Comparison of ENCODE assay signal across 12 cellular contexts in genomic region chr1:179169616-179170467, GRCh38. TPM values are rescaled to one million over a fixed set of nuclear protein-coding genes. Genes with fewer than 3 reads are reported as not detected.
DNase-seq lines count a peak whose midpoint lies in the region; ATAC-seq, FAIRE-seq and TF ChIP-seq lines count a peak whose summit lies in the region.
"Had no signal": no experiment of that assay in that cellular context is flagged by ENCODE, and none has a peak within 500 bp of the region (broad histone marks: within the 10 kb centered on the region; RNA-seq: fewer than 3 reads in every experiment).

No MANE protein-coding gene starts in this region.

- ATAC-seq in HG03280 (IDR thresholded peaks at IDR 0.05; ENCODE audit: unreplicated experiment), result no peak
- ATAC-seq in GM21526 (IDR thresholded peaks at IDR 0.05; ENCODE audit: low FRiP score, unreplicated experiment), result no peak
- ATAC-seq: T-helper 17 cell had no signal

- H3K9me3 ChIP-seq in suprapubic skin, result no peaks in the 10 kb centered on the region

- H3K36me3 ChIP-seq in suprapubic skin, result peaks cover 3% of the 10 kb centered on the region

- DNase-seq in SIG-M5 treated with dmso at 0.1 percent for 504 hours (lab: John Stamatoyannopoulos, UW; ENCODE audit: unreplicated experiment), result peak; percentile 49
- no peak for DNase-seq in SIG-M5 (lab: John Stamatoyannopoulos, UW)
- DNase-seq in RPMI7951 (ENCODE audit: low read depth), result peak; percentile 62
- DNase-seq in fibroblast of mammary gland (ENCODE audit: low read depth), result peak; percentile 87
- no peak for DNase-seq in suprapubic skin (ENCODE audit: low spot score in 2 of 2)
- DNase-seq in GM12891 (ENCODE audit: insufficient read length, low spot score), result no peak
- DNase-seq: activated T-cell treated with anti-CD3 and anti-CD28 coated beads, Interleukin-2, amount 50 U/mL, for 4 hours; stimulated activated CD8-positive, alpha-beta memory T cell treated with anti-CD3 and anti-CD28 coated beads, Interleukin-4, amount 100 ng/mL, for 48 hours; T-helper 17 cell had no signal

- no peak for TF ChIP-seq EP300 in suprapubic skin (IDR thresholded peaks at IDR 0.05)

- no peak for FAIRE-seq in GM12891 (lab: Jason Lieb, UNC)
- FAIRE-seq: A204.1 had no signal

- WGBS in suprapubic skin, result 64% methylated on average over 3 of the region's 3 CpGs

- TF ChIP-seq POLR2A in suprapubic skin (IDR thresholded peaks at IDR 0.05) (no peak), GM12891 (IDR thresholded peaks at IDR 0.05; ENCODE audit: low read depth, low read length) (no peak)

- H3K4me3 ChIP-seq in fibroblast of mammary gland (ENCODE audit: control insufficient read depth, low read depth, low read length) (no peak overlapping the region), suprapubic skin (no peak overlapping the region)

- peaks cover 11% of the 10 kb centered on the region for H3K4me1 ChIP-seq in suprapubic skin

- H3K27me3 ChIP-seq in suprapubic skin, result no peaks in the 10 kb centered on the region

- peak overlapping the region; percentile 55 for H3K27ac ChIP-seq in suprapubic skin

- TF ChIP-seq CTCF in fibroblast of mammary gland (conservative IDR thresholded peaks at IDR 0.05; ENCODE audit: control insufficient read depth, insufficient read depth, low read depth, low read length), result no peak
- no peak for TF ChIP-seq CTCF in suprapubic skin (IDR thresholded peaks at IDR 0.05)

TF ChIP-seq in GM12891, 5 proteins besides CTCF, POLR2A, EP300 and RAD21:
- TF ChIP-seq TAF1 (IDR thresholded peaks at IDR 0.05; ENCODE audit: low read depth, low read length), result no peak
- no peak for TF ChIP-seq PAX5 (IDR thresholded peaks at IDR 0.05; ENCODE audit: insufficient read depth, low read length, severe bottlenecking)
- no peak for TF ChIP-seq SPI1 (IDR thresholded peaks at IDR 0.05; ENCODE audit: low read depth, low read length)
- TF ChIP-seq POU2F2 (IDR thresholded peaks at IDR 0.05; ENCODE audit: low read depth, low read length), result no peak
- TF ChIP-seq POLR2AphosphoS5 (IDR thresholded peaks at IDR 0.05; ENCODE audit: low read depth, low read length), result no peak

RNA-seq across cellular contexts. Expression of gene ABL2, which starts 59.6 kb away (rescaled TPM):
- 14.1 and 15.2 TPM in 2 replicates for total RNA-seq in RPMI7951 (2014; rRNA removed; shearing (Covaris generic))
- total RNA-seq in suprapubic skin, result 10 to 100 TPM in 3 of 4 donors, 1 to 10 TPM in 1; 6.8 to 22.2 (median 12.2) TPM
- polyA plus RNA-seq in GM12891 (2012; ENCODE audit: low read depth, missing spikeins), result 1.0 TPM

Comparison
In these comparisons a context has a peak if more than half of its experiments do, and no peak if none do; other contexts are left out.
1. DNase-seq: peak in SIG-M5 treated with dmso at 0.1 percent for 504 hours (single experiment), RPMI7951 (single experiment) and fibroblast of mammary gland (single experiment); none in SIG-M5 (single experiment), suprapubic skin (0 of 2) and GM12891 (single experiment).